8 cellular contexts compared by ENCODE assay signal in genomic region chr11:68043349-68044144, GRCh38. TPM values are rescaled to one million over a fixed set of nuclear protein-coding genes. Genes with fewer than 3 reads are reported as not detected.
DNase-seq lines count a peak whose midpoint lies in the region; TF ChIP-seq lines count a peak whose summit lies in the region.
"Had no signal": no experiment of that assay in that cellular context is flagged by ENCODE, and none has a peak within 500 bp of the region (broad histone marks: within the 10 kb centered on the region; RNA-seq: fewer than 3 reads in every experiment).

No MANE protein-coding gene starts in this region.

- H3K27ac Mint-ChIP-seq in chondrocyte (ENCODE audit: unreplicated experiment) (no peak overlapping the region), type B pancreatic cell (no peak overlapping the region)

- H3K9me3 Mint-ChIP-seq in chondrocyte (ENCODE audit: low read depth) (no peaks in the 10 kb centered on the region), type B pancreatic cell (no peaks in the 10 kb centered on the region)
- H3K9me3 Mint-ChIP-seq: stimulated activated effector memory CD8-positive, alpha-beta T cell treated with anti-CD3 and anti-CD28 coated beads, Interleukin-12 subunit alpha, Interleukin-12 subunit beta, amount 100 ng/mL, for 72 hours had no signal

- H3K4me3 Mint-ChIP-seq in chondrocyte (ENCODE audit: unreplicated experiment) (no peak overlapping the region), type B pancreatic cell (no peak overlapping the region)
- H3K4me3 Mint-ChIP-seq: stimulated activated effector memory CD8-positive, alpha-beta T cell treated with anti-CD3 and anti-CD28 coated beads, Interleukin-12 subunit alpha, Interleukin-12 subunit beta, amount 100 ng/mL, for 72 hours had no signal

- H3K4me1 Mint-ChIP-seq in chondrocyte (ENCODE audit: low read depth): peaks cover 20% of the 10 kb centered on the region
- H3K4me1 Mint-ChIP-seq in type B pancreatic cell (ENCODE audit: unreplicated experiment): peaks cover 7% of the 10 kb centered on the region

- H3K36me3 Mint-ChIP-seq in chondrocyte (ENCODE audit: low read depth) (no peaks in the 10 kb centered on the region), type B pancreatic cell (no peaks in the 10 kb centered on the region)

- TF ChIP-seq CTCF in chondrocyte (IDR thresholded peaks at IDR 0.05) (no peak), type B pancreatic cell (conservative IDR thresholded peaks at IDR 0.05) (no peak)

- DNase-seq in 8988T: peak; percentile 36
- DNase-seq in Kasumi-1 (lab: John Stamatoyannopoulos, UW): peak; percentile 93 to 94
- peak; percentile 83 for DNase-seq in chondrocyte (ENCODE audit: low spot score)
- DNase-seq in type B pancreatic cell (ENCODE audit: extremely low spot score, unreplicated experiment): no peak
- no peak for DNase-seq in amniotic stem cell (lab: John Stamatoyannopoulos, UW)
- no peak for DNase-seq in putamen (ENCODE audit: low spot score)
- DNase-seq: Calu3 had no signal

- no peaks in the 10 kb centered on the region for H3K27me3 Mint-ChIP-seq in chondrocyte (ENCODE audit: low read depth)
- no peaks in the 10 kb centered on the region for H3K27me3 Mint-ChIP-seq in type B pancreatic cell

RNA-seq across cellular contexts. Expression of gene TCIRG1, which starts 4.7 kb away (rescaled TPM):
- total RNA-seq in chondrocyte (52.3 to 73.2 TPM (median 66.5 TPM) in 3 replicates), type B pancreatic cell (ENCODE audit: low replicate concordance) (37.0 and 49.7 TPM in 2 replicates)

RNA-seq across cellular contexts. Expression of gene NDUFS8, which starts 13.1 kb away (rescaled TPM):
- total RNA-seq in chondrocyte (140 to 172 TPM (median 143 TPM) in 3 replicates), type B pancreatic cell (ENCODE audit: low replicate concordance) (153 and 168 TPM in 2 replicates)

RNA-seq across cellular contexts. Expression of gene ALDH3B1, which starts 33.4 kb away (rescaled TPM):
- total RNA-seq in chondrocyte (10.8 to 14.3 TPM (median 13.1 TPM) in 3 replicates), type B pancreatic cell (ENCODE audit: low replicate concordance) (0.95 and 1.7 TPM in 2 replicates)

RNA-seq across cellular contexts. Expression of gene UNC93B1, which starts 39.6 kb away (rescaled TPM):
- total RNA-seq in chondrocyte: 14.4 to 16.6 TPM (median 15.9 TPM) in 3 replicates
- total RNA-seq in type B pancreatic cell (ENCODE audit: low replicate concordance): 13.0 and 13.7 TPM in 2 replicates

Comparison
In these comparisons a context has a peak if more than half of its experiments do, and no peak if none do; other contexts are left out.
1. DNase-seq: peak in 8988T (single experiment), Kasumi-1 (2 of 2) and chondrocyte (single experiment); none in type B pancreatic cell (single experiment), amniotic stem cell (single experiment) and putamen (single experiment).